In the genomic region with DNA sequence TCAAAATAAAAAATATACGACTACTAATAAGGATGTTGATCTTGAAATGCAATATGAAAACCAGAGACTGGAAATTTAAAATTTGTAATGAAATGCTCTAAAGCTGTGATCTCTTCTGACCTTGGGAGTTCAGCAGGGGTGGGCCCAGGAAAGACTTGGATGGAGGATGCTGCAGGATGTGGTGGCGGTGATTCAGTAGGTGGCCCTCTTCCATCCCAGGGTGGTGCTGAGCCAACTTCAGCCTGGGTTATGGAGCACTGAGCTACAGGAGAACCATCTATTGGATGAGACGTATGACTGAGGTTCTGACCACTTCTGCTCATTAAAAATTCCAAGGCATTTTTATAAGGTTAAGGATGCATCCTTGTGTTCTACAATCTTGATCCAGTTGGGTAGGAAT, we compare ENCODE assay signal across 1 cellular context.
TF ChIP-seq lines count a peak whose summit lies in the region.

No MANE protein-coding gene starts in this region.

TF ChIP-seq in IMR-90, 13 proteins besides CTCF, POLR2A, EP300 and RAD21 (continued from another document):
- TF ChIP-seq, protein P1, sequence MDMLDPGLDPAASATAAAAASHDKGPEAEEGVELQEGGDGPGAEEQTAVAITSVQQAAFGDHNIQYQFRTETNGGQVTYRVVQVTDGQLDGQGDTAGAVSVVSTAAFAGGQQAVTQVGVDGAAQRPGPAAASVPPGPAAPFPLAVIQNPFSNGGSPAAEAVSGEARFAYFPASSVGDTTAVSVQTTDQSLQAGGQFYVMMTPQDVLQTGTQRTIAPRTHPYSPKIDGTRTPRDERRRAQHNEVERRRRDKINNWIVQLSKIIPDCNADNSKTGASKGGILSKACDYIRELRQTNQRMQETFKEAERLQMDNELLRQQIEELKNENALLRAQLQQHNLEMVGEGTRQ (IDR thresholded peaks at IDR 0.05; ENCODE audit: low read depth, low read length): no peak
- TF ChIP-seq SMC3 (IDR thresholded peaks at IDR 0.05; ENCODE audit: low read depth, low read length) (no peak), MAZ (IDR thresholded peaks at IDR 0.05; ENCODE audit: borderline replicate concordance, low read depth, low read length) (no peak)
